1 cellular context compared by ENCODE assay signal in the genomic region with DNA sequence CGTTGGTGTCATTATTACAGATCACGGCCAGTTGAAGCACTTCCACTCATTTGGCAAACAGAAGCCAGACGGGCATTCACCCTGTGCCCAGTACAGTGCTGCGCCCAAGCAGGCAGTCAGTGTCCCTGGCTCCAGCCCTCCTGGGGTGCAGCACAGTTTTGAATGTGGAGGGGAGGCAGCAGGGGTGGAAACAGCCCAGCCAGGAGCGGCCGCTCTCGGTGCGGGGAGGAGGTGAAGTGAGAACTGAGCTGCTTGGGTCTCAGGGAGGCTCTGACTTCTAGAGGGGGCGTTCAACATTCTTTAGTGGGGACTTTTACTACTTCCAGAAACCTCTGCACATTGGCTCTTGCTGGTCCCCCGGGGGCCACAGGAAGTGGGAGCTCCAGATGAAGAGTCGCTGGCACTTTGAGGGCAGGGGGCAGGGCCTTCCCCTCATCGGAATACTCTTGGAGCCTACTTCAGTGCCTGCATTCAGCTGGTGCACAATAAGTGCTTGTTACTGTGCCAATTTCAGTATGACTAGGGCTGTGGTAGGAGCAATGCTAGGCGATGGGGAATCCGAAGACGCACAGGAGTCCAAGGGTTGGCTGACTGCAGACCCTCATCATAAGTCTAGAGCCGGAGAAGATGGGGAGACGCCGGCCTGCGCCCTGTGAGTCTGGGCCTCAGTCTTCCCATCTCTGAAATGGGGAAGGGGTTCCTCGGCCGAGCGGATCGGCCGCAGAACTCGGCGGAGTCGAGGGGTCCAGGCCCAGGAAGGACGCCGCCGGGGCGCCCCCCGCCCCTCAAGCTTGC.
TF ChIP-seq lines count a peak whose summit lies in the region.

No MANE protein-coding gene starts in this region.

TF ChIP-seq in HepG2, 621 proteins besides CTCF, POLR2A, EP300 and RAD21 (continued from another document):
- TF ChIP-seq, protein P1, sequence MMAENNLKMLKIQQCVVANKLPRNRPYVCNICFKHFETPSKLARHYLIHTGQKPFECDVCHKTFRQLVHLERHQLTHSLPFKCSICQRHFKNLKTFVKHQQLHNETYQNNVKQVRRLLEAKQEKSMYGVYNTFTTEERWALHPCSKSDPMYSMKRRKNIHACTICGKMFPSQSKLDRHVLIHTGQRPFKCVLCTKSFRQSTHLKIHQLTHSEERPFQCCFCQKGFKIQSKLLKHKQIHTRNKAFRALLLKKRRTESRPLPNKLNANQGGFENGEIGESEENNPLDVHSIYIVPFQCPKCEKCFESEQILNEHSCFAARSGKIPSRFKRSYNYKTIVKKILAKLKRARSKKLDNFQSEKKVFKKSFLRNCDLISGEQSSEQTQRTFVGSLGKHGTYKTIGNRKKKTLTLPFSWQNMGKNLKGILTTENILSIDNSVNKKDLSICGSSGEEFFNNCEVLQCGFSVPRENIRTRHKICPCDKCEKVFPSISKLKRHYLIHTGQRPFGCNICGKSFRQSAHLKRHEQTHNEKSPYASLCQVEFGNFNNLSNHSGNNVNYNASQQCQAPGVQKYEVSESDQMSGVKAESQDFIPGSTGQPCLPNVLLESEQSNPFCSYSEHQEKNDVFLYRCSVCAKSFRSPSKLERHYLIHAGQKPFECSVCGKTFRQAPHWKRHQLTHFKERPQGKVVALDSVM (CRISPR knock-in tag; IDR thresholded peaks at IDR 0.05), result 0 out of 2 replicates have a peak, but pooled peaks have one; percentile 1
- TF ChIP-seq HIVEP1 (CRISPR knock-in tag; IDR thresholded peaks at IDR 0.05), result peak; percentile 64; the same call in 1 of the 2 replicates
- TF ChIP-seq KDM1A (CRISPR knock-in tag; IDR thresholded peaks at IDR 0.05), result peak; percentile 91
- no peak for TF ChIP-seq SPEN (CRISPR knock-in tag; IDR thresholded peaks at IDR 0.05; ENCODE audit: low read depth)
- TF ChIP-seq ZNF280B (CRISPR knock-in tag; IDR thresholded peaks at IDR 0.05; ENCODE audit: borderline replicate concordance), result 0 out of 2 replicates have a peak, but pooled peaks have one; percentile 13
